In genomic region chr12:108553799-108554198, GRCh38 we compare ENCODE assay signal across 1 cellular context.
TF ChIP-seq lines count a peak whose summit lies in the region.

No MANE protein-coding gene starts in this region.

TF ChIP-seq in WTC11, 78 proteins besides CTCF, POLR2A, EP300 and RAD21 (continued from another document):
- TF ChIP-seq, protein P1, sequence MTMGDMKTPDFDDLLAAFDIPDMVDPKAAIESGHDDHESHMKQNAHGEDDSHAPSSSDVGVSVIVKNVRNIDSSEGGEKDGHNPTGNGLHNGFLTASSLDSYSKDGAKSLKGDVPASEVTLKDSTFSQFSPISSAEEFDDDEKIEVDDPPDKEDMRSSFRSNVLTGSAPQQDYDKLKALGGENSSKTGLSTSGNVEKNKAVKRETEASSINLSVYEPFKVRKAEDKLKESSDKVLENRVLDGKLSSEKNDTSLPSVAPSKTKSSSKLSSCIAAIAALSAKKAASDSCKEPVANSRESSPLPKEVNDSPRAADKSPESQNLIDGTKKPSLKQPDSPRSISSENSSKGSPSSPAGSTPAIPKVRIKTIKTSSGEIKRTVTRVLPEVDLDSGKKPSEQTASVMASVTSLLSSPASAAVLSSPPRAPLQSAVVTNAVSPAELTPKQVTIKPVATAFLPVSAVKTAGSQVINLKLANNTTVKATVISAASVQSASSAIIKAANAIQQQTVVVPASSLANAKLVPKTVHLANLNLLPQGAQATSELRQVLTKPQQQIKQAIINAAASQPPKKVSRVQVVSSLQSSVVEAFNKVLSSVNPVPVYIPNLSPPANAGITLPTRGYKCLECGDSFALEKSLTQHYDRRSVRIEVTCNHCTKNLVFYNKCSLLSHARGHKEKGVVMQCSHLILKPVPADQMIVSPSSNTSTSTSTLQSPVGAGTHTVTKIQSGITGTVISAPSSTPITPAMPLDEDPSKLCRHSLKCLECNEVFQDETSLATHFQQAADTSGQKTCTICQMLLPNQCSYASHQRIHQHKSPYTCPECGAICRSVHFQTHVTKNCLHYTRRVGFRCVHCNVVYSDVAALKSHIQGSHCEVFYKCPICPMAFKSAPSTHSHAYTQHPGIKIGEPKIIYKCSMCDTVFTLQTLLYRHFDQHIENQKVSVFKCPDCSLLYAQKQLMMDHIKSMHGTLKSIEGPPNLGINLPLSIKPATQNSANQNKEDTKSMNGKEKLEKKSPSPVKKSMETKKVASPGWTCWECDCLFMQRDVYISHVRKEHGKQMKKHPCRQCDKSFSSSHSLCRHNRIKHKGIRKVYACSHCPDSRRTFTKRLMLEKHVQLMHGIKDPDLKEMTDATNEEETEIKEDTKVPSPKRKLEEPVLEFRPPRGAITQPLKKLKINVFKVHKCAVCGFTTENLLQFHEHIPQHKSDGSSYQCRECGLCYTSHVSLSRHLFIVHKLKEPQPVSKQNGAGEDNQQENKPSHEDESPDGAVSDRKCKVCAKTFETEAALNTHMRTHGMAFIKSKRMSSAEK (CRISPR knock-in tag; IDR thresholded peaks at IDR 0.05; ENCODE audit: borderline replicate concordance), result no peak
